8 cellular contexts compared by ENCODE assay signal in the genomic region with DNA sequence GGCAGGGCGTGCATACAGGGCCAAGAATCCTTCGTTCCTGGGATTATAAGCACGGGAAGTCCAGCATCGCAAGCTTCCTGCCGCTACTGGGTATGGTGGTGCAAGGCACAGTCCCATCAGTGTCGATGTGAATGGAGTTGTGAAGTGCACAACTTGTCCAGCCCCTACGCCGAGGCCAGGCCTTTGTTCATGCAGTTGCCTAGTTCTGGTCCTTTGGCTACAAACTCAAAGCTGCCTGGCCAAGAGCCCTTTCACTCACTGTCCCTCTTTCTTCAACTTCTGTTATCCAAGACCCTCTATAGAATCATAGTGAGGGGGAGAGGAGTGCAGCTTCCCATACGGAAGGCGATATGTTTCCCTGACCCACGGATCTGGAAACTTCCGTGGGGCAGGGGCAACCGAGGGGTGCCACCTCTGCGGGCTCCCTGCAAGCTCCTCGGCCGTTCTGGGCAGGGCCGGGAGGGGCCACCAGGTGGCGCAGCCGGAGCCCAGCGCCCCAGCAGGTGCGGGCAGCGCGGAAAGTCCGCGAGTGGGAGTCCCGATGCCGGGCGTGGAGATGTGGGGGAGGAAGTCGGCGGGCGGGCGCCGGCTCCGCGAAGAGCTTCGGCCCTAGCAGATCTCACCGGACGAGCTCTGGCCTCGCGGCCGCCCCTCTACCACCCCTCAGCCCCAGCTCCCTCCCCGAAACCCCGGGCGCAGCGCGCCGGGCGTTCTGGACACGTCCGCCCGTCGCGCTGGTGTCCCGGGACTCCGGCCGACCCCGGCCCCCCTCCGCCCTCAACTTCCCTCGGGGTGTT. TPM values are rescaled to one million over a fixed set of nuclear protein-coding genes. Genes with fewer than 3 reads are reported as not detected.
DNase-seq lines count a peak whose midpoint lies in the region; ATAC-seq, FAIRE-seq and TF ChIP-seq lines count a peak whose summit lies in the region.

No MANE protein-coding gene starts in this region.

- TF ChIP-seq CTCF in A549 (IDR thresholded peaks at IDR 0.05) = peak; percentile 72
- TF ChIP-seq CTCF in esophagus squamous epithelium (IDR thresholded peaks at IDR 0.05) = peak; percentile 91 to 96 (median 92)

- 47% methylated on average over 9 of the region's 59 CpGs for WGBS in A549 (ENCODE audit: missing lambda C conversion rate)
- WGBS in esophagus squamous epithelium, 2 donors = 50% methylated on average over 10 of the region's 59 CpGs; no CpG with 5 or more reads in 1 of the 2 donors

- CTCF ChIA-PET in A549 (lab: Yijun Ruan, JAX) = interaction anchor here (0.5 to 3.2 kb wide), 61 partner anchors 10 to 752 kb away, joined by 3 to 40 read pairs (median 5); partner anchors contain the start of gene FAM98B
- CTCF ChIA-PET in naive thymus-derived CD4-positive, alpha-beta T cell (lab: Charles Lee) = interaction anchor here (0.6 to 9.4 kb wide), 39 partner anchors 10 to 1225 kb away, joined by 3 to 295 read pairs (median 4); no protein-coding TSS in a partner anchor

- peak overlapping the region; percentile 87 to 99 (median 94) for H3K27ac Mint-ChIP-seq in naive thymus-derived CD4-positive, alpha-beta T cell
- H3K27ac Mint-ChIP-seq in stimulated activated naive B cell treated with anti-CD40 and anti-IgM and Interleukin-4, amounts not matched to agents 10 μg/mL and 1 μg/mL and 100 μg/mL, for 72 hours = peak overlapping the region; percentile 86

- peaks cover 0 to 6% (median 0%) of the 10 kb centered on the region in 11 donors for H3K9me3 Mint-ChIP-seq in naive thymus-derived CD4-positive, alpha-beta T cell
- H3K9me3 Mint-ChIP-seq in stimulated activated naive B cell treated with anti-CD40 and anti-IgM and Interleukin-4, amounts not matched to agents 10 μg/mL and 1 μg/mL and 100 μg/mL, for 72 hours = peaks cover 0 to 2% of the 10 kb centered on the region in 2 donors

- DNase-seq in A549 (ENCODE audit: low read depth in 1 of 2, low spot score in 1 of 2) (peak; percentile 18 to 50), NCI-H774 (lab: John Stamatoyannopoulos, UW) (peak; percentile 16), activated T-cell treated with anti-CD3 and anti-CD28 coated beads for 4 hours (peak; percentile 89), esophagus squamous epithelium (lab: John Stamatoyannopoulos, UW) (peak; percentile 9)
- DNase-seq in naive thymus-derived CD4-positive, alpha-beta T cell = peak; percentile 75 to 95 (median 86)
- DNase-seq in stimulated activated naive B cell treated with anti-CD40 and anti-IgM and Interleukin-4, amounts not matched to agents 10 μg/mL and 1 μg/mL and 100 μg/mL, for 72 hours = peak; percentile 78

- TF ChIP-seq POLR2A in A549 (IDR thresholded peaks at IDR 0.05; ENCODE audit: low read length) (no peak), esophagus squamous epithelium (IDR thresholded peaks at IDR 0.05) (no peak)

- peak; percentile 33 to 65; a peak in 4 of 5 replicates for TF ChIP-seq RAD21 in A549 (conservative IDR thresholded peaks at IDR 0.05 in 1 of 2, IDR thresholded peaks at IDR 0.05 in 1 of 2)

- no peak for FAIRE-seq in A549 (lab: Jason Lieb, UNC)

- H3K36me3 ChIP-seq in esophagus squamous epithelium = peaks cover 0 to 4% (median 0%) of the 10 kb centered on the region in 3 donors
- H3K36me3 ChIP-seq in naive thymus-derived CD4-positive, alpha-beta T cell (ENCODE audit: control insufficient read depth in 2 of 3, insufficient read depth in 3 of 3, low read length in 3 of 3) = peaks cover 5 to 24% (median 5%) of the 10 kb centered on the region in 3 experiments

- peak overlapping the region; percentile 80 to 99 (median 95) for H3K4me3 Mint-ChIP-seq in naive thymus-derived CD4-positive, alpha-beta T cell
- peak overlapping the region; percentile 93 to 95 for H3K4me3 Mint-ChIP-seq in stimulated activated naive B cell treated with anti-CD40 and anti-IgM and Interleukin-4, amounts not matched to agents 10 μg/mL and 1 μg/mL and 100 μg/mL, for 72 hours

- no peaks in the 10 kb centered on the region for H3K27me3 Mint-ChIP-seq in naive thymus-derived CD4-positive, alpha-beta T cell
- H3K27me3 Mint-ChIP-seq in stimulated activated naive B cell treated with anti-CD40 and anti-IgM and Interleukin-4, amounts not matched to agents 10 μg/mL and 1 μg/mL and 100 μg/mL, for 72 hours = no peaks in the 10 kb centered on the region

- intact Hi-C loops in esophagus squamous epithelium (cut with DNase I) = loop anchor here (5.0 kb wide), 1 partner anchor 128 kb away; no protein-coding TSS in a partner anchor
- intact Hi-C loops in naive thymus-derived CD4-positive, alpha-beta T cell (cut with micrococcal nuclease) = loop anchor here (1.0 to 10.0 kb wide), 13 partner anchors 23 to 1061 kb away; no protein-coding TSS in a partner anchor

- H3K4me2 ChIP-seq in A549 = peak overlapping the region; percentile 82

- H3K27ac ChIP-seq in A549 = peak overlapping the region; percentile 58 to 86; a peak in 5 of 6 replicates
- H3K27ac ChIP-seq in esophagus squamous epithelium = peak overlapping the region; percentile 80 to 89 (median 86)
- H3K27ac ChIP-seq in naive thymus-derived CD4-positive, alpha-beta T cell (ENCODE audit: low read depth, low read length) = peak overlapping the region; percentile 91

- H3K4me3 ChIP-seq in A549 (peak overlapping the region; percentile 60), esophagus squamous epithelium (peak overlapping the region; percentile 54 to 85 (median 68))
- peak overlapping the region; percentile 98 for H3K4me3 ChIP-seq in naive thymus-derived CD4-positive, alpha-beta T cell (ENCODE audit: low read length)

- POLR2A ChIA-PET in A549 (lab: Yijun Ruan, JAX) = interaction anchor here (1.0 to 1.5 kb wide), 3 partner anchors 84 to 311 kb away, joined by 3 to 5 read pairs (median 3); partner anchors contain the start of genes FAM98B and SPRED1
- POLR2A ChIA-PET in naive thymus-derived CD4-positive, alpha-beta T cell (lab: Charles Lee) = interaction anchor here (0.6 to 9.5 kb wide), 34 partner anchors 8 to 136 kb away, joined by 3 to 260 read pairs (median 5); no protein-coding TSS in a partner anchor

- H3K4me1 ChIP-seq in A549 (no peaks in the 10 kb centered on the region), esophagus squamous epithelium (peaks cover 12 to 48% (median 13%) of the 10 kb centered on the region in 3 donors)
- peaks cover 51 to 60% of the 10 kb centered on the region in 2 donors for H3K4me1 ChIP-seq in naive thymus-derived CD4-positive, alpha-beta T cell (ENCODE audit: control insufficient read depth in 2 of 2, insufficient read depth in 2 of 2, low read length in 2 of 2)

- peaks cover 36 to 67% (median 64%) of the 10 kb centered on the region in 7 donors for H3K4me1 Mint-ChIP-seq in naive thymus-derived CD4-positive, alpha-beta T cell
- H3K4me1 Mint-ChIP-seq in stimulated activated naive B cell treated with anti-CD40 and anti-IgM and Interleukin-4, amounts not matched to agents 10 μg/mL and 1 μg/mL and 100 μg/mL, for 72 hours = peaks cover 24 to 52% of the 10 kb centered on the region in 2 donors

- H3K27me3 ChIP-seq in esophagus squamous epithelium = peaks cover 0 to 45% (median 2%) of the 10 kb centered on the region in 4 donors
- H3K27me3 ChIP-seq in naive thymus-derived CD4-positive, alpha-beta T cell (ENCODE audit: control insufficient read depth in 2 of 2, insufficient read depth in 2 of 2, low read length in 2 of 2) = no peaks in the 10 kb centered on the region

- H3K36me3 Mint-ChIP-seq in naive thymus-derived CD4-positive, alpha-beta T cell = peaks cover 0 to 57% (median 26%) of the 10 kb centered on the region in 5 donors
- peaks cover 9 to 10% of the 10 kb centered on the region in 2 donors for H3K36me3 Mint-ChIP-seq in stimulated activated naive B cell treated with anti-CD40 and anti-IgM and Interleukin-4, amounts not matched to agents 10 μg/mL and 1 μg/mL and 100 μg/mL, for 72 hours

- H3K9me3 ChIP-seq in A549 (no peaks in the 10 kb centered on the region), esophagus squamous epithelium (no peaks in the 10 kb centered on the region)
- H3K9me3 ChIP-seq in naive thymus-derived CD4-positive, alpha-beta T cell (ENCODE audit: control insufficient read depth in 2 of 3, low read length in 3 of 3) = no peaks in the 10 kb centered on the region

- peak; percentile 93 to 97 for ATAC-seq in A549
- peak; percentile 70 for ATAC-seq in GM18511 (IDR thresholded peaks at IDR 0.05; ENCODE audit: unreplicated experiment)
- peak; percentile 51 for ATAC-seq in HG03039 (IDR thresholded peaks at IDR 0.05; ENCODE audit: unreplicated experiment)
- peak; percentile 85 for ATAC-seq in naive thymus-derived CD4-positive, alpha-beta T cell
- peak; percentile 87 to 89 for ATAC-seq in stimulated activated naive B cell treated with anti-CD40 and anti-IgM and Interleukin-4, amounts not matched to agents 10 μg/mL and 1 μg/mL and 100 μg/mL, for 72 hours (replicated peaks)

- TF ChIP-seq EP300 in A549 (IDR thresholded peaks at IDR 0.05) = no peak

TF ChIP-seq in A549, 52 proteins besides CTCF, POLR2A, EP300 and RAD21:
- TF ChIP-seq KDM1A (IDR thresholded peaks at IDR 0.05; ENCODE audit: low read depth) = no peak
- TF ChIP-seq SMC3 (IDR thresholded peaks at IDR 0.05) = peak; percentile 87

RNA-seq across cellular contexts. Expression of gene RASGRP1, which starts 0.7 kb away (rescaled TPM):
- 1.2 and 1.3 TPM in 2 replicates for polyA plus RNA-seq in A549 (2011; rRNA removed)
- polyA plus RNA-seq in A549 (2012; cell fraction: cytosol; rRNA removed) = 0.25 and 0.29 TPM in 2 replicates
- polyA plus RNA-seq in A549 (2012; cell fraction: nucleus; rRNA removed) = 0.26 and 0.30 TPM in 2 replicates
- polyA plus RNA-seq in A549 (2017; fragmentation: RNase III; extraction: RNeasy Plus Mini Kit Qiagen cat#74134 plus additional on column Dnase treatment) = 0.70 to 0.92 TPM (median 0.71 TPM) in 3 replicates
- 2.0 and 2.5 TPM in 2 replicates for polyA minus RNA-seq in A549 (2011; rRNA and poly(A)+ RNA removed)
- 10 to 100 TPM in 3 of 4 donors, 1 to 10 TPM in 1; 9.2 to 16.0 (median 12.2) TPM for total RNA-seq in esophagus squamous epithelium
- total RNA-seq in naive thymus-derived CD4-positive, alpha-beta T cell = 100 to 1,000 TPM; 100 to 182 (median 101) TPM
- polyA plus RNA-seq in naive thymus-derived CD4-positive, alpha-beta T cell = 100 to 1,000 TPM in 1 of 2 donors, 10 to 100 TPM in 1; 77.6 to 113 TPM

Comparison
In these comparisons a context has a peak if more than half of its experiments do, and no peak if none do; other contexts are left out.
1. Peak in every context shown above with its lines: DNase-seq, ATAC-seq, H3K4me3 ChIP-seq and H3K27ac ChIP-seq.
2. DNase-seq: peak in every context shown above with its lines; median percentile 89 in activated T-cell treated with anti-CD3 and anti-CD28 coated beads for 4 hours; 86 in naive thymus-derived CD4-positive, alpha-beta T cell; 78 in stimulated activated naive B cell treated with anti-CD40 and anti-IgM and Interleukin-4, amounts not matched to agents 10 μg/mL and 1 μg/mL and 100 μg/mL, for 72 hours; 34 in A549; 16 in NCI-H774; 9 in esophagus squamous epithelium.
3. RNA of gene RASGRP1, which starts 0.7 kb away (total RNA-seq): 100 to 182 TPM in naive thymus-derived CD4-positive, alpha-beta T cell; 9.2 to 16.0 TPM in esophagus squamous epithelium; every median in the first group is over 4 times any median in the second.